2 cellular contexts compared by ENCODE assay signal in genomic region chr15:29670266-29670665, GRCh38.
TF ChIP-seq lines count a peak whose summit lies in the region.

No MANE protein-coding gene starts in this region.

TF ChIP-seq in HCT116, 20 proteins besides CTCF, POLR2A, EP300 and RAD21:
- TF ChIP-seq ZBTB33 (IDR thresholded peaks at IDR 0.05; ENCODE audit: extremely low read depth, insufficient replicate concordance, low read length) (no peak), ZNF274 (IDR thresholded peaks at IDR 0.05; ENCODE audit: low read depth, low read length) (no peak), EZH2 (IDR thresholded peaks at IDR 0.05) (no peak), JUND (IDR thresholded peaks at IDR 0.05) (no peak), POLR2AphosphoS5 (IDR thresholded peaks at IDR 0.05; ENCODE audit: low read depth, low read length) (no peak)

TF ChIP-seq in WTC11, 78 proteins besides CTCF, POLR2A, EP300 and RAD21:
- no peak for TF ChIP-seq HMGA2 (CRISPR knock-in tag; IDR thresholded peaks at IDR 0.05)
TF ChIP-seq in WTC11: peak in this region for 0.
